Comparison of ENCODE assay signal across 8 cellular contexts in the genomic region with DNA sequence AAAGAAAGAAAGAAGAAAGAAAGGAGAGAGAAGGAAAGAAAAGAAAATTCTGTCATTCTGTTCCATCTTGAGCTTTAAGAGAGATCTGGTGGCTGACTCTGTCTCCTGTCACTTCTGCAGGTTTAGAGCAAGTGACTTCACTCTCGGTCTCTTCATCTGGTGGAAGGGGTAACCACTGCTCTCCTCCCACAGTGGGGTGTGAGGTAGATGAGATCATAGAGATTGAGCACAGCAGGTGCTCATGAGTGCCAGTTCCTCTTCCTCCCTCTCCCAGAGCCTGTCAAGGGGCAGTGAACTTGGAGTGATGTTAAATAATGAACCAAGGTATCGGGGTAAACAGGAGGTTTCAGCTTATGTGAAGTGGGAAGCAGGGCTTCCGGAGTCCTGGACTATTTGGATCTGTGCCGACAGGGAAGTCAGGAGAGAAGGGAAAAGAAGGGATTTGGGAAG. TPM values are rescaled to one million over a fixed set of nuclear protein-coding genes. Genes with fewer than 3 reads are reported as not detected.
A peak's percentile ranks its signal among the peaks of the same experiment; 100 is the strongest.
DNase-seq lines count a peak whose midpoint lies in the region; ATAC-seq and TF ChIP-seq lines count a peak whose summit lies in the region.

No MANE protein-coding gene starts in this region.

- H3K27me3 Mint-ChIP-seq in osteocyte (ENCODE audit: unreplicated experiment), result peaks cover 26% of the 10 kb centered on the region

- 46 to 70% (median 56%) methylated on average over 4 of the region's 4 CpGs for WGBS in ovary, 3 donors

- H3K36me3 Mint-ChIP-seq in osteocyte (ENCODE audit: unreplicated experiment), result no peaks in the 10 kb centered on the region

- TF ChIP-seq CTCF in osteocyte (IDR thresholded peaks at IDR 0.05) (no peak), ovary (IDR thresholded peaks at IDR 0.05) (no peak), WERI-Rb-1 (IDR thresholded peaks at IDR 0.05; ENCODE audit: low read depth, low read length) (no peak)

- peak; percentile 91 for ATAC-seq in GM18867 (IDR thresholded peaks at IDR 0.05; ENCODE audit: unreplicated experiment)
- ATAC-seq in HG03039 (IDR thresholded peaks at IDR 0.05; ENCODE audit: unreplicated experiment), result peak; percentile 69

- no peak overlapping the region for H3K4me3 Mint-ChIP-seq in osteocyte (ENCODE audit: unreplicated experiment)

- no peaks in the 10 kb centered on the region for H3K9me3 Mint-ChIP-seq in osteocyte (ENCODE audit: unreplicated experiment)

- no peak overlapping the region for H3K4me3 ChIP-seq in ovary
- H3K4me3 ChIP-seq in WERI-Rb-1 (ENCODE audit: low read depth, low read length), result no peak overlapping the region

- TF ChIP-seq EP300 in ovary (IDR thresholded peaks at IDR 0.05), result no peak

- intact Hi-C loops in ovary (cut with DNase I), result loop anchor here in 1 of 4 donors (5.0 kb wide), 1 partner anchor 133 kb away; no protein-coding TSS in a partner anchor

- H3K36me3 ChIP-seq in ovary (no peaks in the 10 kb centered on the region), WERI-Rb-1 (no peaks in the 10 kb centered on the region)

- DNase-seq in NCI-H510A treated with DMSO at 0.1 percent for 48 hours (lab: John Stamatoyannopoulos, UW) (peak; percentile 94), activated T-cell treated with anti-CD3 and anti-CD28 coated beads for 48 hours (ENCODE audit: low read depth) (peak; percentile 38), osteocyte (ENCODE audit: extremely low spot score, unreplicated experiment) (peak; percentile 40), ovary (no peak), WERI-Rb-1 (no peak), AG08396 (ENCODE audit: low spot score) (no peak)

- H3K4me1 ChIP-seq in ovary (ENCODE audit: insufficient read depth), result peaks cover 3% of the 10 kb centered on the region

- H3K27ac ChIP-seq in ovary, result no peak overlapping the region
- no peak overlapping the region for H3K27ac ChIP-seq in WERI-Rb-1

- no peak for TF ChIP-seq POLR2A in ovary (IDR thresholded peaks at IDR 0.05)

- peaks cover 2% of the 10 kb centered on the region for H3K4me1 Mint-ChIP-seq in osteocyte (ENCODE audit: unreplicated experiment)

- H3K27ac Mint-ChIP-seq in osteocyte (ENCODE audit: unreplicated experiment), result no peak overlapping the region

- H3K27me3 ChIP-seq in ovary (no peaks in the 10 kb centered on the region), WERI-Rb-1 (ENCODE audit: insufficient read depth, low read depth, severe bottlenecking) (no peaks in the 10 kb centered on the region)

- H3K9me3 ChIP-seq in ovary (no peaks in the 10 kb centered on the region), WERI-Rb-1 (ENCODE audit: severe bottlenecking) (no peaks in the 10 kb centered on the region)

RNA-seq across cellular contexts. Expression of a gene that starts 47.7 kb away (rescaled TPM):
- total RNA-seq in osteocyte, result 0.39 and 0.97 TPM in 2 replicates
- 1 to 10 TPM in 2 of 7 donors, under 1 TPM in 4, not detected in 1; 0.15 to 2.2 (median 0.54) TPM for total RNA-seq in ovary
- under 1 TPM; 0.62 to 0.72 TPM for polyA plus RNA-seq in ovary

Comparison
In these comparisons a context has a peak if more than half of its experiments do, and no peak if none do; other contexts are left out.
1. DNase-seq: peak in NCI-H510A treated with DMSO at 0.1 percent for 48 hours (single experiment), activated T-cell treated with anti-CD3 and anti-CD28 coated beads for 48 hours (single experiment) and osteocyte (single experiment); none in ovary (0 of 5), WERI-Rb-1 (single experiment) and AG08396 (single experiment).